In the genomic region with DNA sequence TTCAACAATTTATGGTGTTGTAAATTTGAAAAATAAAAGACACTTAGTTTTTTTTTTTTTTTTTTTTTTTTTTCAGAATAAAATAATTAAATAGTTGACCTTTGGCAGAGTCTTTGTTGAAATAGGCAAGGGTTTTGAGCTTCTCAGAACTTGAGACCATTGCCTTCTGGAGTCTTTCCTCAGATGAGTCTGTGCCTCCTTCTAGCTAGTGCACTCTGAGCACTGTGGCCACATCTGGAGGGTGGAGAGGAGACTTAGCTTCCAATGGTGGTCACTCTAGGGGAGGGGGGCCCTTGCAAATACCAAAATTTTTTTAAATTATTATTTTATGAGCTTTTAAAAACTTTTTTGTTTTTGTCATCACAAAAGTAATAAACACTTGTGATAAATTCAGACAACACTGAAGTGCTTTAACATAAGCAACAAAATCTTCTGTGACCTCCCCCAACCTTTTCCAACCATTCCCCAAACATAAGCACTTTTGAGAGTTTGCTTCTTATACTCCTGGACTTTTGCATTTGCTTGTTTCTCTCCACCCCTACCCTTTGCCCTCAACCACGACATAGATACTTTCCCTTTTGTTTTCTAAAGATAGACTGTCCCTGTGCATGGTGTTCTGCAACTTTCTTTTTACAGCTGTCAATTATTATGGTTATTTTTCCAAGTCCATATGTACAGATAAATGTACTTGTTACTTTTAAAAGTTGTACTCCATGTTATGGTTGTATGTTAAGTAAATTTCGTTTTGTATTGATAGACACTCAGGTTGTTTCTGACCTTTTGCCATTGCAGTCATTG, we compare ENCODE assay signal across 10 cellular contexts. TPM values are rescaled to one million over a fixed set of nuclear protein-coding genes. Genes with fewer than 3 reads are reported as not detected.
DNase-seq lines count a peak whose midpoint lies in the region; ATAC-seq, FAIRE-seq and TF ChIP-seq lines count a peak whose summit lies in the region.
"Had no signal": no experiment of that assay in that cellular context is flagged by ENCODE, and none has a peak within 500 bp of the region (broad histone marks: within the 10 kb centered on the region; RNA-seq: fewer than 3 reads in every experiment).

No MANE protein-coding gene starts in this region.

- no peak overlapping the region for H3K27ac ChIP-seq in OCI-LY3 (ENCODE audit: low read length)
- H3K27ac ChIP-seq in psoas muscle = peak overlapping the region; percentile 30
- H3K27ac ChIP-seq: vagina had no signal

- POLR2A ChIA-PET in activated CD4-positive, alpha-beta T cell treated with anti-CD3 and anti-CD28 coated beads for 36 hours (lab: Charles Lee) = interaction anchor here (0.6 kb wide), 1 partner anchor 32 kb away, joined by 3 read pairs; no protein-coding TSS in a partner anchor

- CTCF ChIA-PET in activated CD4-positive, alpha-beta T cell treated with anti-CD3 and anti-CD28 coated beads for 36 hours (lab: Charles Lee) = interaction anchor here (0.6 to 4.2 kb wide), 6 partner anchors 16 to 81 kb away, joined by 3 to 32 read pairs (median 3); no protein-coding TSS in a partner anchor

- no peaks in the 10 kb centered on the region for H3K36me3 Mint-ChIP-seq in activated CD4-positive, alpha-beta T cell treated with anti-CD3 and anti-CD28 coated beads for 36 hours (ENCODE audit: low read depth)

- no peaks in the 10 kb centered on the region for H4K20me1 ChIP-seq in OCI-LY3 (ENCODE audit: insufficient read depth, low read length)

- H3K9me3 Mint-ChIP-seq in activated CD4-positive, alpha-beta T cell treated with anti-CD3 and anti-CD28 coated beads for 36 hours (ENCODE audit: low read depth) = no peaks in the 10 kb centered on the region

- DNase-seq in activated CD4-positive, alpha-beta T cell treated with anti-CD3 and anti-CD28 coated beads for 36 hours = no peak
- no peak for DNase-seq in activated CD4-positive, alpha-beta T cell treated with anti-CD3 and anti-CD28 coated beads, Interleukin-2, amount 50 U/mL, for 48 hours
- DNase-seq in psoas muscle = no peak
- no peak for DNase-seq in stimulated activated CD4-positive, alpha-beta T cell treated with anti-CD3 and anti-CD28 coated beads, Interleukin-15, amount 100 ng/mL, for 24 hours
- DNase-seq in RKO (ENCODE audit: low spot score) = no peak
- DNase-seq in urothelium cell line (ENCODE audit: low spot score) = no peak

- H3K27me3 ChIP-seq in OCI-LY3 (ENCODE audit: low read depth, low read length) (no peaks in the 10 kb centered on the region), psoas muscle (ENCODE audit: insufficient read depth in 3 of 3, low read length in 2 of 3) (no peaks in the 10 kb centered on the region)
- H3K27me3 ChIP-seq: vagina had no signal

- peak overlapping the region; percentile 74 for H3K27ac Mint-ChIP-seq in activated CD4-positive, alpha-beta T cell treated with anti-CD3 and anti-CD28 coated beads for 36 hours

- no peak for FAIRE-seq in urothelium cell line (lab: Jason Lieb, UNC)
- FAIRE-seq: TTC549 had no signal

- H2AFZ ChIP-seq in OCI-LY3 (ENCODE audit: low read depth, low read length) = no peak overlapping the region

- no peaks in the 10 kb centered on the region for H3K9me3 ChIP-seq in OCI-LY3 (ENCODE audit: insufficient read depth, low read length)
- no peaks in the 10 kb centered on the region for H3K9me3 ChIP-seq in psoas muscle
- H3K9me3 ChIP-seq: vagina had no signal

- no peak overlapping the region for H3K9ac ChIP-seq in OCI-LY3 (ENCODE audit: low read length)

- H3K4me3 ChIP-seq in OCI-LY3 (ENCODE audit: low read length) (no peak overlapping the region), psoas muscle (no peak overlapping the region)
- H3K4me3 ChIP-seq: vagina had no signal

- peak overlapping the region; percentile 40 for H3K4me3 Mint-ChIP-seq in activated CD4-positive, alpha-beta T cell treated with anti-CD3 and anti-CD28 coated beads for 36 hours

- WGBS in psoas muscle, 3 donors = 27 to 42% (median 35%) methylated on average over 2 of the region's 2 CpGs

- no peaks in the 10 kb centered on the region for H3K36me3 ChIP-seq in OCI-LY3 (replicated peaks; ENCODE audit: low read depth, low read length)
- H3K36me3 ChIP-seq in psoas muscle (ENCODE audit: insufficient read depth in 1 of 2, low read depth in 1 of 2) = peaks cover 0 to 5% of the 10 kb centered on the region in 2 donors
- H3K36me3 ChIP-seq: vagina had no signal

- peaks cover 63% of the 10 kb centered on the region for H3K4me1 Mint-ChIP-seq in activated CD4-positive, alpha-beta T cell treated with anti-CD3 and anti-CD28 coated beads for 36 hours

- peak overlapping the region; percentile 18; the same call in 1 of the 2 replicates for H3K4me2 ChIP-seq in OCI-LY3 (ENCODE audit: low read length)

- no peaks in the 10 kb centered on the region for H3K4me1 ChIP-seq in OCI-LY3 (ENCODE audit: low read length)
- peaks cover 61% of the 10 kb centered on the region for H3K4me1 ChIP-seq in psoas muscle

- H3K79me2 ChIP-seq in OCI-LY3 (ENCODE audit: low read length) = no peaks in the 10 kb centered on the region

- intact Hi-C loops in activated CD4-positive, alpha-beta T cell treated with anti-CD3 and anti-CD28 coated beads for 36 hours (cut with DNase I, micrococcal nuclease) = no loop called here
- intact Hi-C loops in psoas muscle (cut with DNase I) = no loop called here

- no peak for TF ChIP-seq CTCF in OCI-LY3 (IDR thresholded peaks at IDR 0.05; ENCODE audit: low read depth, low read length)
- TF ChIP-seq CTCF in psoas muscle (IDR thresholded peaks at IDR 0.05) = no peak

- H3K27me3 Mint-ChIP-seq in activated CD4-positive, alpha-beta T cell treated with anti-CD3 and anti-CD28 coated beads for 36 hours = no peaks in the 10 kb centered on the region

- peak; percentile 74 for ATAC-seq in activated CD4-positive, alpha-beta T cell treated with anti-CD3 and anti-CD28 coated beads for 36 hours
- ATAC-seq in HG02610 (IDR thresholded peaks at IDR 0.05; ENCODE audit: unreplicated experiment) (peak; percentile 52), psoas muscle (peak in 2 of 4 donors; percentile 51 to 61)

RNA-seq across cellular contexts. Expression of a gene that starts 41.1 kb away (rescaled TPM):
- 10 to 100 TPM; 18.6 to 20.2 TPM for total RNA-seq in activated CD4-positive, alpha-beta T cell treated with anti-CD3 and anti-CD28 coated beads for 36 hours
- total RNA-seq in psoas muscle = 10 to 100 TPM; 15.1 to 35.4 (median 23.4) TPM
- polyA plus RNA-seq in psoas muscle = 10 to 100 TPM in 2 of 3 donors, 1 to 10 TPM in 1; 7.4 to 34.6 (median 28.2) TPM
